ENCODE assay signal across 15 cellular contexts in genomic region chr14:89422952-89423345, GRCh38. TPM values are rescaled to one million over a fixed set of nuclear protein-coding genes. Genes with fewer than 3 reads are reported as not detected.
DNase-seq lines count a peak whose midpoint lies in the region; ATAC-seq and TF ChIP-seq lines count a peak whose summit lies in the region.
"Had no signal": no experiment of that assay in that cellular context is flagged by ENCODE, and none has a peak within 500 bp of the region (broad histone marks: within the 10 kb centered on the region; RNA-seq: fewer than 3 reads in every experiment).

No MANE protein-coding gene starts in this region.

- ATAC-seq in right cardiac atrium, result no peak
- no peak for ATAC-seq in activated naive CD8-positive, alpha-beta T cell treated with anti-CD3 and anti-CD28 coated beads, Interleukin-2, amount 50 U/mL, for 24 hours
- ATAC-seq in naive thymus-derived CD4-positive, alpha-beta T cell, result no peak
- no peak for ATAC-seq in HG02970 (IDR thresholded peaks at IDR 0.05; ENCODE audit: low FRiP score, unreplicated experiment)
- ATAC-seq in GM18873 (IDR thresholded peaks at IDR 0.05; ENCODE audit: low FRiP score, unreplicated experiment), result no peak

- CTCF ChIA-PET in naive thymus-derived CD4-positive, alpha-beta T cell (lab: Charles Lee), result no interaction called here

- no peaks in the 10 kb centered on the region for H3K9me3 Mint-ChIP-seq in activated naive CD8-positive, alpha-beta T cell treated with anti-CD3 and anti-CD28 coated beads, Interleukin-2, amount 50 U/mL, for 24 hours
- peaks cover 0 to 1% (median 0%) of the 10 kb centered on the region in 11 donors for H3K9me3 Mint-ChIP-seq in naive thymus-derived CD4-positive, alpha-beta T cell

- H3K4me1 Mint-ChIP-seq in activated naive CD8-positive, alpha-beta T cell treated with anti-CD3 and anti-CD28 coated beads, Interleukin-2, amount 50 U/mL, for 24 hours, result peaks cover 92% of the 10 kb centered on the region
- peaks cover 45 to 78% (median 75%) of the 10 kb centered on the region in 7 donors for H3K4me1 Mint-ChIP-seq in naive thymus-derived CD4-positive, alpha-beta T cell

- peak overlapping the region; percentile 25 for H3K4me3 Mint-ChIP-seq in activated naive CD8-positive, alpha-beta T cell treated with anti-CD3 and anti-CD28 coated beads, Interleukin-2, amount 50 U/mL, for 24 hours
- peak overlapping the region in 1 of 10 donors; percentile 2 for H3K4me3 Mint-ChIP-seq in naive thymus-derived CD4-positive, alpha-beta T cell

- peak overlapping the region; percentile 87 for H3K27ac Mint-ChIP-seq in activated naive CD8-positive, alpha-beta T cell treated with anti-CD3 and anti-CD28 coated beads, Interleukin-2, amount 50 U/mL, for 24 hours
- peak overlapping the region in 7 of 9 donors; percentile 1 to 87 (median 74) for H3K27ac Mint-ChIP-seq in naive thymus-derived CD4-positive, alpha-beta T cell

- H3K36me3 ChIP-seq in right atrium auricular region, result no peaks in the 10 kb centered on the region
- H3K36me3 ChIP-seq in naive thymus-derived CD4-positive, alpha-beta T cell (ENCODE audit: control insufficient read depth in 2 of 3, insufficient read depth in 3 of 3, low read length in 3 of 3), result no peaks in the 10 kb centered on the region
- H3K36me3 ChIP-seq in transverse colon, result no peaks in the 10 kb centered on the region
- H3K36me3 ChIP-seq: neutrophil had no signal

- intact Hi-C loops in right cardiac atrium (cut with DNase I) (loop anchor here in 1 of 4 donors (10.0 kb wide), 1 partner anchor 192 kb away; no protein-coding TSS in a partner anchor), transverse colon (cut with DNase I; ENCODE audit: low total_unique reads) (loop anchor here (10.0 kb wide), 1 partner anchor 248 kb away; no protein-coding TSS in a partner anchor)
- intact Hi-C loops in naive thymus-derived CD4-positive, alpha-beta T cell (cut with micrococcal nuclease), result loop anchor here in 1 of 2 donors (1.0 kb wide), 1 partner anchor 7 kb away; no protein-coding TSS in a partner anchor

- DNase-seq in right atrium auricular region (ENCODE audit: low spot score) (no peak), right cardiac atrium (no peak), transverse colon (no peak), NCI-H82 (lab: John Stamatoyannopoulos, UW) (no peak)
- no peak for DNase-seq in activated naive CD8-positive, alpha-beta T cell treated with anti-CD3 and anti-CD28 coated beads, Interleukin-2, amount 50 U/mL, for 24 hours
- DNase-seq in naive thymus-derived CD4-positive, alpha-beta T cell, result no peak
- DNase-seq: AML-193, DMS53, HCEC 1CT, KG1, NCI-H1436 had no signal

- no peak for TF ChIP-seq CTCF in right atrium auricular region (IDR thresholded peaks at IDR 0.05)
- TF ChIP-seq CTCF in transverse colon (IDR thresholded peaks at IDR 0.05), result no peak

- no peak overlapping the region for H3K4me3 ChIP-seq in right atrium auricular region
- no peak overlapping the region for H3K4me3 ChIP-seq in right cardiac atrium (ENCODE audit: low read length)
- no peak overlapping the region for H3K4me3 ChIP-seq in naive thymus-derived CD4-positive, alpha-beta T cell (ENCODE audit: low read length)
- H3K4me3 ChIP-seq in transverse colon, result peak overlapping the region in 1 of 4 donors; percentile 23
- H3K4me3 ChIP-seq: skin epidermis had no signal

- peak overlapping the region; percentile 31 to 36 for H3K27ac ChIP-seq in right atrium auricular region
- H3K27ac ChIP-seq in right cardiac atrium (ENCODE audit: low read length), result no peak overlapping the region
- H3K27ac ChIP-seq in naive thymus-derived CD4-positive, alpha-beta T cell (ENCODE audit: low read depth, low read length), result no peak overlapping the region
- H3K27ac ChIP-seq in transverse colon, result peak overlapping the region; percentile 70 to 83 (median 81)
- H3K27ac ChIP-seq: neutrophil had no signal

- H3K4me1 ChIP-seq in right atrium auricular region, result peaks cover 0 to 20% of the 10 kb centered on the region in 2 donors
- peaks cover 8% of the 10 kb centered on the region for H3K4me1 ChIP-seq in right cardiac atrium (ENCODE audit: control insufficient read depth, insufficient read depth, low read length)
- peaks cover 13 to 17% of the 10 kb centered on the region in 2 donors for H3K4me1 ChIP-seq in naive thymus-derived CD4-positive, alpha-beta T cell (ENCODE audit: control insufficient read depth in 2 of 2, insufficient read depth in 2 of 2, low read length in 2 of 2)
- peaks cover 14 to 71% (median 43%) of the 10 kb centered on the region in 4 donors for H3K4me1 ChIP-seq in transverse colon

- H3K9me3 ChIP-seq in right atrium auricular region (no peaks in the 10 kb centered on the region), right cardiac atrium (ENCODE audit: control insufficient read depth, low read length) (no peaks in the 10 kb centered on the region), transverse colon (no peaks in the 10 kb centered on the region)
- H3K9me3 ChIP-seq in naive thymus-derived CD4-positive, alpha-beta T cell (ENCODE audit: control insufficient read depth in 2 of 3, low read length in 3 of 3), result no peaks in the 10 kb centered on the region
- H3K9me3 ChIP-seq: neutrophil had no signal

- no peaks in the 10 kb centered on the region for H3K27me3 ChIP-seq in right atrium auricular region
- H3K27me3 ChIP-seq in right cardiac atrium (ENCODE audit: control insufficient read depth, insufficient read depth), result no peaks in the 10 kb centered on the region
- H3K27me3 ChIP-seq in naive thymus-derived CD4-positive, alpha-beta T cell (ENCODE audit: control insufficient read depth in 2 of 2, insufficient read depth in 2 of 2, low read length in 2 of 2), result no peaks in the 10 kb centered on the region
- no peaks in the 10 kb centered on the region for H3K27me3 ChIP-seq in transverse colon
- H3K27me3 ChIP-seq: neutrophil had no signal

- H3K36me3 Mint-ChIP-seq in activated naive CD8-positive, alpha-beta T cell treated with anti-CD3 and anti-CD28 coated beads, Interleukin-2, amount 50 U/mL, for 24 hours (ENCODE audit: low read depth), result peaks cover 21% of the 10 kb centered on the region
- H3K36me3 Mint-ChIP-seq in naive thymus-derived CD4-positive, alpha-beta T cell, result peaks cover 0 to 11% (median 4%) of the 10 kb centered on the region in 5 donors

- no peak for TF ChIP-seq EP300 in transverse colon (IDR thresholded peaks at IDR 0.05; ENCODE audit: low read depth)

- POLR2A ChIA-PET in naive thymus-derived CD4-positive, alpha-beta T cell (lab: Charles Lee), result interaction anchor here (0.9 kb wide), 1 partner anchor 8 kb away, joined by 3 read pairs; no protein-coding TSS in a partner anchor

- no peak for TF ChIP-seq POLR2A in transverse colon (IDR thresholded peaks at IDR 0.05)

- in situ Hi-C loops in transverse colon (cut with MboI; ENCODE audit: low pct_ligation_motif_present in 1 of 4, low pct_unique_long_range_greater_than_20kb in 1 of 4, low sequenced_read_pairs in 3 of 4), result loop anchor here in 2 of 4 donors (25.0 kb wide), 2 partner anchors 386 to 489 kb away; no protein-coding TSS in a partner anchor

- peaks cover 2% of the 10 kb centered on the region for H3K27me3 Mint-ChIP-seq in activated naive CD8-positive, alpha-beta T cell treated with anti-CD3 and anti-CD28 coated beads, Interleukin-2, amount 50 U/mL, for 24 hours
- no peaks in the 10 kb centered on the region for H3K27me3 Mint-ChIP-seq in naive thymus-derived CD4-positive, alpha-beta T cell

- 78% methylated on average over 5 of the region's 5 CpGs for WGBS in right cardiac atrium
- 36 to 43% methylated on average over 5 of the region's 5 CpGs for WGBS in transverse colon (ENCODE audit: low coverage in 1 of 2), 2 donors

RNA-seq across cellular contexts. Expression of gene FOXN3, which starts 5.9 kb away (rescaled TPM):
- total RNA-seq in right atrium auricular region (10 to 100 TPM; 80.1 to 90.3 TPM), right cardiac atrium (100 to 1,000 TPM; 116 to 146 (median 125) TPM), transverse colon (100 to 1,000 TPM in 3 of 4 donors, 10 to 100 TPM in 1; 66.1 to 130 (median 109) TPM)
- 31.5 TPM for polyA plus RNA-seq in right cardiac atrium
- total RNA-seq in naive thymus-derived CD4-positive, alpha-beta T cell, result 100 to 1,000 TPM; 103 to 192 (median 149) TPM
- polyA plus RNA-seq in naive thymus-derived CD4-positive, alpha-beta T cell, result 100 to 1,000 TPM; 120 to 156 TPM

Comparison
In these comparisons a context has a peak if more than half of its experiments do, and no peak if none do; other contexts are left out.
1. H3K27ac ChIP-seq: peak in right atrium auricular region (2 of 2) and transverse colon (4 of 4); none in right cardiac atrium (single experiment) and naive thymus-derived CD4-positive, alpha-beta T cell (single experiment).